In genomic region chr2:103338819-103339218, GRCh38 we compare ENCODE assay signal across 3 cellular contexts.
A peak's percentile ranks its signal among the peaks of the same experiment; 100 is the strongest.
TF ChIP-seq lines count a peak whose summit lies in the region.

No MANE protein-coding gene starts in this region.

TF ChIP-seq in HepG2, 621 proteins besides CTCF, POLR2A, EP300 and RAD21:
- TF ChIP-seq ZFP91 (CRISPR knock-in tag; IDR thresholded peaks at IDR 0.05; ENCODE audit: borderline replicate concordance), result no peak
- TF ChIP-seq KLF6 (CRISPR knock-in tag; IDR thresholded peaks at IDR 0.05), result no peak
- no peak for TF ChIP-seq ZMYM3 (CRISPR knock-in tag; IDR thresholded peaks at IDR 0.05)
- peak; percentile 53; the same call in 1 of the 2 replicates for TF ChIP-seq CEBPB (IDR thresholded peaks at IDR 0.05; ENCODE audit: borderline replicate concordance, low read depth, low read length)
- TF ChIP-seq ZSCAN25 (CRISPR knock-in tag; IDR thresholded peaks at IDR 0.05), result no peak
- TF ChIP-seq MIER3 (CRISPR knock-in tag; IDR thresholded peaks at IDR 0.05; ENCODE audit: borderline replicate concordance), result no peak
- TF ChIP-seq SKIL (CRISPR knock-in tag; IDR thresholded peaks at IDR 0.05; ENCODE audit: borderline replicate concordance), result no peak
- no peak for TF ChIP-seq SMARCC2 (IDR thresholded peaks at IDR 0.05)

TF ChIP-seq in IMR-90, 13 proteins besides CTCF, POLR2A, EP300 and RAD21:
- TF ChIP-seq MAFK (IDR thresholded peaks at IDR 0.05; ENCODE audit: low read depth, low read length) (no peak), CEBPB (IDR thresholded peaks at IDR 0.05; ENCODE audit: low read depth, low read length) (peak; percentile 54; the same call in 1 of the 2 replicates)

TF ChIP-seq in K562, 482 proteins besides CTCF, POLR2A, EP300 and RAD21:
- no peak for TF ChIP-seq CEBPG (CRISPR knock-in tag; IDR thresholded peaks at IDR 0.05)
- TF ChIP-seq CEBPG (tag; conservative IDR thresholded peaks at IDR 0.05 in 1 of 2, IDR thresholded peaks at IDR 0.05 in 1 of 2), result peak in 1 of 2 experiments; percentile 24; a peak in 1 of 4 replicates
- TF ChIP-seq GTF3C2 (IDR thresholded peaks at IDR 0.05; ENCODE audit: borderline replicate concordance, extremely low read depth, insufficient read length), result no peak
- TF ChIP-seq CEBPB (tag; IDR thresholded peaks at IDR 0.05), result 0 out of 2 replicates have a peak, but pooled peaks have one; percentile 31
